In genomic region chr19:57862351-57862750, GRCh38 we compare ENCODE assay signal across 2 cellular contexts. TPM values are rescaled to one million over a fixed set of nuclear protein-coding genes. Genes with fewer than 3 reads are reported as not detected.
DNase-seq lines count a peak whose midpoint lies in the region; TF ChIP-seq lines count a peak whose summit lies in the region.
"Not testable (repeated sequence)": the region's sequence is repeated elsewhere in the genome, so short reads cannot be mapped to it uniquely, and the experiment has no call there.

No MANE protein-coding gene starts in this region.

- H3K9ac ChIP-seq in liver (ENCODE audit: low read depth in 1 of 2, low read length in 2 of 2) = not testable (repeated sequence)

- not testable (repeated sequence) for H3K27me3 ChIP-seq in PC-9 (ENCODE audit: insufficient read depth, low read depth); liver (ENCODE audit: control insufficient read depth in 4 of 4, insufficient read depth in 4 of 4, low read length in 3 of 4)

- CTCF ChIA-PET in PC-9 (lab: Charles Lee) = not testable (repeated sequence)

- not testable (repeated sequence) for H3K9me2 ChIP-seq in PC-9 (ENCODE audit: insufficient read depth)

- H3K4me2 ChIP-seq in PC-9 = not testable (repeated sequence)

- H3K36me3 ChIP-seq in PC-9 (ENCODE audit: low read depth) (peaks cover 90% of the 10 kb centered on the region), liver (ENCODE audit: control insufficient read depth in 4 of 4, insufficient read depth in 3 of 4, low read depth in 1 of 4, low read length in 3 of 4) (peaks cover 20 to 76% (median 55%) of the 10 kb centered on the region in 4 donors)

- not testable (repeated sequence) for H3K27ac ChIP-seq in PC-9; liver (ENCODE audit: low read depth in 1 of 2, low read length in 2 of 2)

- H3K4me3 ChIP-seq in PC-9 (0 out of 2 replicates have a peak overlapping the region, but pooled peaks have one; percentile 4), liver (ENCODE audit: low read depth in 1 of 3, low read length in 3 of 3) (peak overlapping the region in 2 of 3 donors; percentile 28)

- H3K79me2 ChIP-seq in PC-9 (ENCODE audit: low read depth) = not testable (repeated sequence)

- not testable (repeated sequence) for TF ChIP-seq CTCF in PC-9 (conservative IDR thresholded peaks at IDR 0.05); liver (IDR thresholded peaks at IDR 0.05; ENCODE audit: low read depth, low read length, missing input control)

- not testable (repeated sequence) for TF ChIP-seq RAD21 in liver (IDR thresholded peaks at IDR 0.05)

- not testable (repeated sequence) for H3K4me1 ChIP-seq in PC-9 (replicated peaks; ENCODE audit: insufficient read depth); liver (ENCODE audit: control insufficient read depth in 4 of 4, insufficient read depth in 4 of 4, low read length in 3 of 4)

- intact Hi-C loops in PC-9 (cut with micrococcal nuclease; ENCODE audit: unreplicated experiment) = not testable (repeated sequence)

- H2AFZ ChIP-seq in PC-9 = not testable (repeated sequence)

- H4K20me1 ChIP-seq in PC-9 (ENCODE audit: insufficient read depth) = not testable (repeated sequence)

- POLR2A ChIA-PET in PC-9 (lab: Charles Lee; ENCODE audit: unreplicated experiment) = interaction anchor here (0.5 to 0.6 kb wide), 2 partner anchors 32 to 511 kb away, joined by 4 read pairs; partner anchors contain the start of gene ZNF304

- H3F3A ChIP-seq in PC-9 (ENCODE audit: insufficient read depth, low read depth) = peaks cover 14% of the 10 kb centered on the region; the same call in 1 of the 2 replicates

- not testable (repeated sequence) for BruUV-seq in PC-9 (replicated peaks; lab: Mats Ljungman, UMichigan)

- WGBS in liver = 92% methylated on average over 3 of the region's 3 CpGs

- H3K9me3 ChIP-seq in PC-9 (ENCODE audit: insufficient read depth, low read depth) = peaks cover 56% of the 10 kb centered on the region
- H3K9me3 ChIP-seq in liver (ENCODE audit: control insufficient read depth in 4 of 4, low read length in 3 of 4) = peaks cover 4 to 26% (median 12%) of the 10 kb centered on the region in 4 donors

- not testable (repeated sequence) for DNase-seq in PC-9

RNA-seq across cellular contexts. Expression of gene ZNF587, which starts 12.7 kb away (rescaled TPM):
- total RNA-seq in PC-9 (2021) = 62.2 and 68.0 TPM in 2 replicates
- total RNA-seq in liver = 10 to 100 TPM; 15.6 to 27.8 TPM
- polyA plus RNA-seq in liver = 1 to 10 TPM; 2.7 to 2.8 TPM

RNA-seq across cellular contexts. Expression of gene ZNF814, which starts 26.5 kb away (rescaled TPM):
- total RNA-seq in PC-9 (2021) (8.6 and 12.2 TPM in 2 replicates), liver (10 to 100 TPM in 1 of 2 donors, 1 to 10 TPM in 1; 9.1 to 13.8 TPM)
- 1 to 10 TPM; 6.9 to 7.3 TPM for polyA plus RNA-seq in liver

RNA-seq across cellular contexts. Expression of gene ZNF587B, which starts 32.3 kb away (rescaled TPM):
- total RNA-seq in PC-9 (2021) (21.2 and 25.2 TPM in 2 replicates), liver (10 to 100 TPM; 10.2 to 30.2 TPM)
- 1 to 10 TPM; 3.0 to 3.6 TPM for polyA plus RNA-seq in liver

RNA-seq across cellular contexts. Expression of gene ZNF552, which starts 47.6 kb away (rescaled TPM):
- total RNA-seq in PC-9 (2021) (14.3 and 15.1 TPM in 2 replicates), liver (10 to 100 TPM in 1 of 2 donors, 1 to 10 TPM in 1; 5.4 to 16.1 TPM)
- 1 to 10 TPM; 3.1 to 5.5 TPM for polyA plus RNA-seq in liver

RNA-seq across cellular contexts. Expression of gene ZNF417, which starts 54.0 kb away (rescaled TPM):
- total RNA-seq in PC-9 (2021) (16.1 and 19.6 TPM in 2 replicates), liver (10 to 100 TPM; 12.9 to 16.3 TPM)
- 1 to 10 TPM; 1.2 to 1.7 TPM for polyA plus RNA-seq in liver
